Comparison of ENCODE assay signal across 8 cellular contexts in genomic region chr1:78003882-78004718, GRCh38. TPM values are rescaled to one million over a fixed set of nuclear protein-coding genes. Genes with fewer than 3 reads are reported as not detected.
A peak's percentile ranks its signal among the peaks of the same experiment; 100 is the strongest.
DNase-seq lines count a peak whose midpoint lies in the region; ATAC-seq, FAIRE-seq and TF ChIP-seq lines count a peak whose summit lies in the region.

No MANE protein-coding gene starts in this region.

- H3K36me3 Mint-ChIP-seq in activated CD4-positive, alpha-beta memory T cell treated with anti-CD3 and anti-CD28 coated beads for 36 hours: peaks cover 4% of the 10 kb centered on the region

- no peak for FAIRE-seq in endothelial cell of umbilical vein (lab: Jason Lieb, UNC)

- intact Hi-C loops in activated CD4-positive, alpha-beta memory T cell treated with anti-CD3 and anti-CD28 coated beads for 36 hours (cut with micrococcal nuclease): loop anchor here (1.0 to 5.0 kb wide), 10 partner anchors 13 to 617 kb away; partner anchors contain the start of genes FUBP1, IFI44L and ZZZ3
- intact Hi-C loops in endothelial cell of umbilical vein (cut with micrococcal nuclease) (loop anchor here (1.0 kb wide), 5 partner anchors 25 to 110 kb away; partner anchors contain the start of gene FUBP1), mucosa of descending colon (cut with DNase I, micrococcal nuclease) (no loop called here)

- TF ChIP-seq CTCF in AG04449 (IDR thresholded peaks at IDR 0.05; ENCODE audit: insufficient read depth, low read length, missing control alignments) (no peak), endothelial cell of umbilical vein (IDR thresholded peaks at IDR 0.05; ENCODE audit: extremely low read depth in 1 of 2, insufficient read depth in 1 of 2, low read depth in 1 of 2, low read length in 2 of 2) (no peak), mucosa of descending colon (IDR thresholded peaks at IDR 0.05) (no peak)

- H3K27me3 ChIP-seq in endothelial cell of umbilical vein (ENCODE audit: control insufficient read depth in 2 of 2, insufficient read depth in 2 of 2, low read length in 2 of 2): no peaks in the 10 kb centered on the region

- H3K36me3 ChIP-seq in endothelial cell of umbilical vein (ENCODE audit: control insufficient read depth in 2 of 2, extremely low read depth in 1 of 2, insufficient read depth in 2 of 2, low read length in 2 of 2) (no peaks in the 10 kb centered on the region), mucosa of descending colon (ENCODE audit: low read depth) (no peaks in the 10 kb centered on the region)

- H3K27ac Mint-ChIP-seq in activated CD4-positive, alpha-beta memory T cell treated with anti-CD3 and anti-CD28 coated beads for 36 hours: peak overlapping the region; percentile 100

- H3K79me2 ChIP-seq in endothelial cell of umbilical vein (ENCODE audit: control insufficient read depth, insufficient read depth, low read length): peaks cover 48% of the 10 kb centered on the region

- H4K20me1 ChIP-seq in endothelial cell of umbilical vein (replicated peaks; ENCODE audit: control insufficient read depth, extremely low read depth, insufficient read depth, low read length): peaks cover 5% of the 10 kb centered on the region

- peaks cover 2% of the 10 kb centered on the region for H3K9me3 Mint-ChIP-seq in activated CD4-positive, alpha-beta memory T cell treated with anti-CD3 and anti-CD28 coated beads for 36 hours

- peaks cover 35% of the 10 kb centered on the region for H3K4me1 Mint-ChIP-seq in activated CD4-positive, alpha-beta memory T cell treated with anti-CD3 and anti-CD28 coated beads for 36 hours (ENCODE audit: low read depth)

- peak; percentile 42 for DNase-seq in AG04449 (ENCODE audit: low read depth, low spot score)
- peak; percentile 83 to 87 for DNase-seq in NCI-H526 (lab: John Stamatoyannopoulos, UW)
- DNase-seq in activated CD4-positive, alpha-beta memory T cell treated with anti-CD3 and anti-CD28 coated beads for 36 hours: peak; percentile 55
- DNase-seq in endothelial cell of umbilical vein (ENCODE audit: low read depth, low spot score): peak; percentile 79
- peak; percentile 45 to 55 (median 53) for DNase-seq in mucosa of descending colon
- peak; percentile 63 for DNase-seq in superior temporal gyrus (ENCODE audit: extremely low spot score)

- peak overlapping the region; percentile 100 for H3K4me2 ChIP-seq in endothelial cell of umbilical vein (ENCODE audit: insufficient read depth, low read length)

- peaks cover 21% of the 10 kb centered on the region for H3K4me1 ChIP-seq in endothelial cell of umbilical vein (ENCODE audit: control insufficient read depth, extremely low read depth, insufficient read depth, low read length)
- no peaks in the 10 kb centered on the region for H3K4me1 ChIP-seq in mucosa of descending colon (ENCODE audit: low read depth)

- no peak overlapping the region for H2AFZ ChIP-seq in endothelial cell of umbilical vein (ENCODE audit: low read depth, low read length)

- peak overlapping the region; percentile 82 for H3K27ac ChIP-seq in endothelial cell of umbilical vein (ENCODE audit: insufficient read depth, low read depth, low read length)

- CTCF ChIA-PET in AG04449 (lab: Yijun Ruan, JAX): interaction anchor here (1.2 to 5.5 kb wide), 5 partner anchors 24 to 321 kb away, joined by 3 to 59 read pairs (median 5); partner anchors contain the start of gene FUBP1
- CTCF ChIA-PET in activated CD4-positive, alpha-beta memory T cell treated with anti-CD3 and anti-CD28 coated beads for 36 hours (lab: Charles Lee): interaction anchor here (0.5 to 5.0 kb wide), 10 partner anchors 10 to 328 kb away, joined by 3 to 34 read pairs (median 3); partner anchors contain the start of genes FUBP1 and ZZZ3
- CTCF ChIA-PET in endothelial cell of umbilical vein (lab: Charles Lee): interaction anchor here (1.0 to 15.7 kb wide), 13 partner anchors 23 to 127 kb away, joined by 3 to 250 read pairs (median 7); partner anchors contain the start of genes FUBP1 and NEXN

- H3K9me3 ChIP-seq in endothelial cell of umbilical vein (replicated peaks; ENCODE audit: control insufficient read depth, insufficient read depth, low read length) (no peaks in the 10 kb centered on the region), mucosa of descending colon (no peaks in the 10 kb centered on the region)

- dilution Hi-C loops in endothelial cell of umbilical vein (cut with MboI; ENCODE audit: extremely low pct_ligation_motif_present, low sequenced_read_pairs): no loop called here

- POLR2A ChIA-PET in AG04449 (lab: Yijun Ruan, JAX) (interaction anchor here (0.6 to 4.6 kb wide), 16 partner anchors 8 to 499 kb away, joined by 3 to 60 read pairs (median 4); partner anchors contain the start of genes FUBP1, MIGA1 and NEXN), endothelial cell of umbilical vein (lab: Charles Lee) (interaction anchor here (0.5 to 3.9 kb wide), 29 partner anchors 9 to 665 kb away, joined by 3 to 122 read pairs (median 8); partner anchors contain the start of gene FUBP1)
- POLR2A ChIA-PET in activated CD4-positive, alpha-beta memory T cell treated with anti-CD3 and anti-CD28 coated beads for 36 hours (lab: Charles Lee): interaction anchor here (0.6 to 7.6 kb wide), 24 partner anchors 9 to 321 kb away, joined by 3 to 297 read pairs (median 4); partner anchors contain the start of genes FUBP1, GIPC2, MIGA1 and USP33

- TSS peak; percentile 91 for BruUV-seq in endothelial cell of umbilical vein (replicated peaks; lab: Mats Ljungman, UMichigan)

- peak overlapping the region; percentile 87 for H3K4me3 Mint-ChIP-seq in activated CD4-positive, alpha-beta memory T cell treated with anti-CD3 and anti-CD28 coated beads for 36 hours

- H3K4me3 ChIP-seq in AG04449 (ENCODE audit: low read depth, low read length): peak overlapping the region; percentile 47
- H3K4me3 ChIP-seq in endothelial cell of umbilical vein (replicated peaks in 1 of 3; ENCODE audit: insufficient read depth in 1 of 3, low read depth in 1 of 3, low read length in 3 of 3): peak overlapping the region; percentile 28 to 99 (median 57)
- peak overlapping the region; percentile 12 for H3K4me3 ChIP-seq in mucosa of descending colon

- peaks cover 3% of the 10 kb centered on the region for H3K27me3 Mint-ChIP-seq in activated CD4-positive, alpha-beta memory T cell treated with anti-CD3 and anti-CD28 coated beads for 36 hours

- peak; percentile 32 for ATAC-seq in GM18861 (IDR thresholded peaks at IDR 0.05; ENCODE audit: unreplicated experiment)
- ATAC-seq in HG03039 (IDR thresholded peaks at IDR 0.05; ENCODE audit: unreplicated experiment): peak; percentile 48
- peak; percentile 59 for ATAC-seq in mucosa of descending colon

- H3K9me1 ChIP-seq in endothelial cell of umbilical vein (replicated peaks; ENCODE audit: control insufficient read depth, extremely low read depth, insufficient read depth, low read length): no peaks in the 10 kb centered on the region

- peak; percentile 91 for TF ChIP-seq POLR2A in endothelial cell of umbilical vein (IDR thresholded peaks at IDR 0.05; ENCODE audit: low read depth, low read length)

- H3K9ac ChIP-seq in endothelial cell of umbilical vein (replicated peaks; ENCODE audit: extremely low read depth, insufficient read depth, low read length): peak overlapping the region; percentile 98

TF ChIP-seq in endothelial cell of umbilical vein, 7 proteins besides CTCF, POLR2A, EP300 and RAD21:
- TF ChIP-seq POLR2AphosphoS5 (IDR thresholded peaks at IDR 0.05; ENCODE audit: insufficient read depth, low read depth, low read length): peak; percentile 88
- TF ChIP-seq GATA2 (IDR thresholded peaks at IDR 0.05; ENCODE audit: insufficient read depth, insufficient read length, low read depth, low read length): no peak
- no peak for TF ChIP-seq JUN (IDR thresholded peaks at IDR 0.05; ENCODE audit: borderline replicate concordance, insufficient read depth, insufficient read length, low read depth)

RNA-seq across cellular contexts. Expression of gene DNAJB4, which starts 0.6 kb away (rescaled TPM):
- 10 to 100 TPM in 1 of 2 experiments, 1 to 10 TPM in 1; 9.1 to 10.8 TPM for total RNA-seq in activated CD4-positive, alpha-beta memory T cell treated with anti-CD3 and anti-CD28 coated beads for 36 hours
- total RNA-seq in endothelial cell of umbilical vein: 122 and 136 TPM in 2 replicates
- 20.1 and 30.4 TPM in 2 replicates for polyA plus RNA-seq in endothelial cell of umbilical vein
- polyA plus RNA-seq in endothelial cell of umbilical vein (2011; cell fraction: cytosol; rRNA removed): 44.1 and 50.8 TPM in 2 replicates
- 39.8 and 53.7 TPM in 2 replicates for polyA plus RNA-seq in endothelial cell of umbilical vein (2011; cell fraction: nucleus; rRNA removed)
- 145 and 153 TPM in 2 replicates for polyA plus RNA-seq in endothelial cell of umbilical vein (2012)
- polyA minus RNA-seq in endothelial cell of umbilical vein: 71.8 and 78.2 TPM in 2 replicates
- polyA minus RNA-seq in endothelial cell of umbilical vein (2011; cell fraction: cytosol; rRNA and poly(A)+ RNA removed): 6.7 TPM
- polyA minus RNA-seq in endothelial cell of umbilical vein (2011; cell fraction: nucleus; rRNA and poly(A)+ RNA removed): 45.6 and 48.5 TPM in 2 replicates
- total RNA-seq in mucosa of descending colon: 10 to 100 TPM; 15.8 to 42.2 (median 19.4) TPM

RNA-seq across cellular contexts. Expression of gene FUBP1, which starts 25.2 kb away (rescaled TPM):
- 100 to 1,000 TPM; 204 to 220 TPM for total RNA-seq in activated CD4-positive, alpha-beta memory T cell treated with anti-CD3 and anti-CD28 coated beads for 36 hours
- 163 and 166 TPM in 2 replicates for total RNA-seq in endothelial cell of umbilical vein
- 112 and 124 TPM in 2 replicates for polyA plus RNA-seq in endothelial cell of umbilical vein
- polyA plus RNA-seq in endothelial cell of umbilical vein (2011; cell fraction: cytosol; rRNA removed): 71.6 and 78.3 TPM in 2 replicates
- polyA plus RNA-seq in endothelial cell of umbilical vein (2011; cell fraction: nucleus; rRNA removed): 270 and 402 TPM in 2 replicates
- polyA plus RNA-seq in endothelial cell of umbilical vein (2012): 74.7 and 115 TPM in 2 replicates
- 175 and 196 TPM in 2 replicates for polyA minus RNA-seq in endothelial cell of umbilical vein
- polyA minus RNA-seq in endothelial cell of umbilical vein (2011; cell fraction: cytosol; rRNA and poly(A)+ RNA removed): 130 TPM
- polyA minus RNA-seq in endothelial cell of umbilical vein (2011; cell fraction: nucleus; rRNA and poly(A)+ RNA removed): 280 and 344 TPM in 2 replicates
- 100 to 1,000 TPM in 1 of 3 donors, 10 to 100 TPM in 2; 86.5 to 105 (median 97.8) TPM for total RNA-seq in mucosa of descending colon

RNA-seq across cellular contexts. Expression of gene GIPC2, which starts 41.7 kb away (rescaled TPM):
- under 1 TPM in 1 of 2 experiments, not detected in 1; 0.17 TPM for total RNA-seq in activated CD4-positive, alpha-beta memory T cell treated with anti-CD3 and anti-CD28 coated beads for 36 hours
- total RNA-seq in endothelial cell of umbilical vein (7.7 and 9.6 TPM in 2 replicates), mucosa of descending colon (10 to 100 TPM; 12.8 to 34.7 (median 27.9) TPM)
- polyA plus RNA-seq in endothelial cell of umbilical vein: 2.1 and 2.8 TPM in 2 replicates
- 2.9 and 3.1 TPM in 2 replicates for polyA plus RNA-seq in endothelial cell of umbilical vein (2011; cell fraction: cytosol; rRNA removed)
- 2.8 and 3.6 TPM in 2 replicates for polyA plus RNA-seq in endothelial cell of umbilical vein (2011; cell fraction: nucleus; rRNA removed)
- polyA plus RNA-seq in endothelial cell of umbilical vein (2012): 1.4 and 2.8 TPM in 2 replicates
- 4.6 and 5.6 TPM in 2 replicates for polyA minus RNA-seq in endothelial cell of umbilical vein
- polyA minus RNA-seq in endothelial cell of umbilical vein (2011; cell fraction: cytosol; rRNA and poly(A)+ RNA removed): not detected
- polyA minus RNA-seq in endothelial cell of umbilical vein (2011; cell fraction: nucleus; rRNA and poly(A)+ RNA removed): 13.6 and 15.2 TPM in 2 replicates

Comparison
In these comparisons a context has a peak if more than half of its experiments do, and no peak if none do; other contexts are left out.
1. Peak in every context shown above with its lines: DNase-seq, ATAC-seq, H3K4me3 ChIP-seq and H3K27ac ChIP-seq.
2. intact Hi-C loops: an anchor here in activated CD4-positive, alpha-beta memory T cell treated with anti-CD3 and anti-CD28 coated beads for 36 hours (1.0 to 5.0 kb wide) and endothelial cell of umbilical vein (1.0 kb wide); none called in mucosa of descending colon.